Comparison of ENCODE assay signal across 23 cellular contexts in the genomic region with DNA sequence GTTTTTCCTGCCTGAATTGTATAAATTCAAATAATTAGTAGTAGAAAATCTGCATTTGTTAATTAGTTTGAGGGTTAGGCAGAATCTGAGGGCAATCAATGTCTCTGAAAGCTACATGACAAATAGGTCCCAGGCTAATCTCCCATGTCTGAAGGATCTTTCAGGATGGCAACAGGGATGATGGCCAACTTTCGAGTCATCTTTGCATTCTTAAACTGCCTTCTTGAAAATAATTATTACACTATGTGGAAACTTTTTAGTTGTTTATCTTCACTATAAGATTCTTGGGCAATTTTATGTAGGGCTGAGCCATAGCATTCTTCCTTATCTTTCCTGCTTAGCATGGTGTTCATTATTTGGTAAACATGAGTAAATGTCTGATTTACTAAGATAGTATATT.
"Had no signal": no experiment of that assay in that cellular context is flagged by ENCODE, and none has a peak within 500 bp of the region (broad histone marks: within the 10 kb centered on the region; RNA-seq: fewer than 3 reads in every experiment).

No MANE protein-coding gene starts in this region.

- H3K4me1 ChIP-seq: esophagus squamous epithelium, gastrocnemius medialis, left lung, right atrium auricular region, tibial nerve, uterus had no signal

- H3K36me3 Mint-ChIP-seq: activated CD4-positive, alpha-beta memory T cell treated with anti-CD3 and anti-CD28 coated beads for 36 hours; activated naive CD8-positive, alpha-beta T cell treated with anti-CD3 and anti-CD28 coated beads for 36 hours; T-cell had no signal

- H3K27ac Mint-ChIP-seq: activated CD4-positive, alpha-beta memory T cell treated with anti-CD3 and anti-CD28 coated beads for 36 hours; activated CD4-positive, alpha-beta T cell treated with anti-CD3 and anti-CD28 coated beads for 36 hours; activated naive CD8-positive, alpha-beta T cell treated with anti-CD3 and anti-CD28 coated beads for 36 hours; activated T-helper 17 cell treated with anti-CD3 and anti-CD28 coated beads, Interleukin-2, amount 50 U/mL, for 72 hours; effector memory CD8-positive, alpha-beta T cell; progenitor cell of endocrine pancreas; T-cell; WTC11 had no signal

- H3K4me3 ChIP-seq: esophagus squamous epithelium, gastrocnemius medialis, left lung, right atrium auricular region, tibial nerve, uterus had no signal

- DNase-seq: activated CD4-positive, alpha-beta memory T cell treated with anti-CD3 and anti-CD28 coated beads for 36 hours; activated CD4-positive, alpha-beta T cell treated with anti-CD3 and anti-CD28 coated beads for 36 hours; activated naive CD4-positive, alpha-beta T cell; activated naive CD8-positive, alpha-beta T cell treated with anti-CD3 and anti-CD28 coated beads for 36 hours; anterior cingulate cortex; effector memory CD8-positive, alpha-beta T cell; esophagus squamous epithelium; gastrocnemius medialis; head of caudate nucleus; left lung; mammary epithelial cell; occipital lobe; stimulated activated CD4-positive, alpha-beta T cell treated with anti-CD3 and anti-CD28 coated beads, Interleukin-12 subunit alpha, Interleukin-12 subunit beta, amount 100 ng/mL, for 4 hours; stimulated activated CD4-positive, alpha-beta T cell treated with anti-CD3 and anti-CD28 coated beads, Interleukin-1b, Interleukin-23, amount 100 ng/mL, for 48 hours; stimulated activated naive CD4-positive, alpha-beta T cell treated with Interleukin-2 at 50 U/mL for 16 hours; substantia nigra; T-cell; uterus had no signal

- H3K27me3 Mint-ChIP-seq: activated CD4-positive, alpha-beta memory T cell treated with anti-CD3 and anti-CD28 coated beads for 36 hours; activated CD4-positive, alpha-beta T cell treated with anti-CD3 and anti-CD28 coated beads for 36 hours; activated naive CD8-positive, alpha-beta T cell treated with anti-CD3 and anti-CD28 coated beads for 36 hours; activated T-helper 17 cell treated with anti-CD3 and anti-CD28 coated beads, Interleukin-2, amount 50 U/mL, for 72 hours; effector memory CD8-positive, alpha-beta T cell; progenitor cell of endocrine pancreas; T-cell had no signal

- H3K27me3 ChIP-seq: esophagus squamous epithelium, gastrocnemius medialis, left lung, right atrium auricular region, tibial nerve, uterus had no signal

- H3K27ac ChIP-seq: esophagus squamous epithelium, gastrocnemius medialis, left lung, right atrium auricular region, tibial nerve, uterus had no signal

- H3K4me3 Mint-ChIP-seq: activated CD4-positive, alpha-beta memory T cell treated with anti-CD3 and anti-CD28 coated beads for 36 hours; activated CD4-positive, alpha-beta T cell treated with anti-CD3 and anti-CD28 coated beads for 36 hours; activated naive CD8-positive, alpha-beta T cell treated with anti-CD3 and anti-CD28 coated beads for 36 hours; activated T-helper 17 cell treated with anti-CD3 and anti-CD28 coated beads, Interleukin-2, amount 50 U/mL, for 72 hours; effector memory CD8-positive, alpha-beta T cell; T-cell; WTC11 had no signal

- H3K36me3 ChIP-seq: esophagus squamous epithelium, gastrocnemius medialis, left lung, right atrium auricular region, tibial nerve, uterus had no signal

- H3K9me3 ChIP-seq: gastrocnemius medialis, uterus had no signal

- H3K4me1 Mint-ChIP-seq: activated CD4-positive, alpha-beta T cell treated with anti-CD3 and anti-CD28 coated beads for 36 hours; activated naive CD8-positive, alpha-beta T cell treated with anti-CD3 and anti-CD28 coated beads for 36 hours; activated T-helper 17 cell treated with anti-CD3 and anti-CD28 coated beads, Interleukin-2, amount 50 U/mL, for 72 hours; T-cell had no signal
